Comparison of ENCODE assay signal across 11 cellular contexts in the genomic region with DNA sequence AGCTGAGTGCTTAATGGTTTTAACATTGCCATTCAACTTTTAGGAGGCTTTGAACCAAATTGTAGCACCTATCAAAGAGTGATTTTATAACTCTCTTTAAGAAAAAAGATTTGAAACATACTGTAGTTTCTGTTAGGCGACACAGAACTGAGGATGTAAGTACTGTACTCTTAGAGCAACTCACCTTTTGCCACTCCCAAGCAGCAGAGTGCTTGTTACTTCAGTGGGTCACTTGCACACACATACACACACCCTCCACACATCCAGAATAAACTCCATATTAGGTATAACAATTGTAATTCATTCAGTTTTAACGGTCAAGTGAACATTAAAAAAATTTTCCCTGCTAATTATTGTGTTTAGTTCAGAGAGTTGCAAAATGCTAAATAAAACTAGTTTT.
"Had no signal": no experiment of that assay in that cellular context is flagged by ENCODE, and none has a peak within 500 bp of the region (broad histone marks: within the 10 kb centered on the region; RNA-seq: fewer than 3 reads in every experiment).

No MANE protein-coding gene starts in this region.

- H3K27ac ChIP-seq: parathyroid adenoma, right atrium auricular region, tibial nerve had no signal

- H3K27me3 Mint-ChIP-seq: activated CD8-positive, alpha-beta memory T cell treated with anti-CD3 and anti-CD28 coated beads, Interleukin-2, amount 10 ng/mL, durations not matched to agents 7 days and 5 days; activated naive CD8-positive, alpha-beta T cell; activated T-cell treated with anti-CD3 and anti-CD28 coated beads, Interleukin-2, amount 50 U/mL, for 24 hours; dendritic cell treated with granulocyte-macrophage colony-stimulating factor and Interleukin-4, amounts not matched to agents 40 ng/mL and 50 ng/mL, for 4 days; naive B cell had no signal

- DNase-seq: activated CD4-positive, CD25-positive, alpha-beta regulatory T cell treated with anti-CD3 and anti-CD28 coated beads, Interleukin-2, amount 50 U/mL, for 72 hours; activated gamma-delta T cell; activated T-cell treated with anti-CD3 and anti-CD28 coated beads, Interleukin-2, amount 50 U/mL, for 24 hours had no signal

- H3K4me3 ChIP-seq: right atrium auricular region, tibial nerve had no signal

- H2AFZ ChIP-seq: parathyroid adenoma had no signal

- H3K27ac Mint-ChIP-seq: activated CD8-positive, alpha-beta memory T cell treated with anti-CD3 and anti-CD28 coated beads, Interleukin-2, amount 10 ng/mL, durations not matched to agents 7 days and 5 days; activated naive CD8-positive, alpha-beta T cell; activated T-cell treated with anti-CD3 and anti-CD28 coated beads, Interleukin-2, amount 50 U/mL, for 24 hours; dendritic cell treated with granulocyte-macrophage colony-stimulating factor and Interleukin-4, amounts not matched to agents 40 ng/mL and 50 ng/mL, for 4 days; naive B cell; stimulated activated effector memory CD8-positive, alpha-beta T cell treated with anti-CD3 and anti-CD28 coated beads, Interleukin-12 subunit alpha, Interleukin-12 subunit beta, amount 100 ng/mL, for 72 hours had no signal

- H3K36me3 ChIP-seq: right atrium auricular region, tibial nerve had no signal

- H3K79me2 ChIP-seq: parathyroid adenoma had no signal

- H3K36me3 Mint-ChIP-seq: stimulated activated effector memory CD8-positive, alpha-beta T cell treated with anti-CD3 and anti-CD28 coated beads, Interleukin-12 subunit alpha, Interleukin-12 subunit beta, amount 100 ng/mL, for 72 hours had no signal

- H3K4me1 Mint-ChIP-seq: stimulated activated effector memory CD8-positive, alpha-beta T cell treated with anti-CD3 and anti-CD28 coated beads, Interleukin-12 subunit alpha, Interleukin-12 subunit beta, amount 100 ng/mL, for 72 hours had no signal

- H3K9me3 Mint-ChIP-seq: activated T-cell treated with anti-CD3 and anti-CD28 coated beads, Interleukin-2, amount 50 U/mL, for 24 hours; dendritic cell treated with granulocyte-macrophage colony-stimulating factor and Interleukin-4, amounts not matched to agents 40 ng/mL and 50 ng/mL, for 4 days; stimulated activated effector memory CD8-positive, alpha-beta T cell treated with anti-CD3 and anti-CD28 coated beads, Interleukin-12 subunit alpha, Interleukin-12 subunit beta, amount 100 ng/mL, for 72 hours had no signal

- H3K4me1 ChIP-seq: parathyroid adenoma, right atrium auricular region, tibial nerve had no signal

- H3K4me3 Mint-ChIP-seq: activated CD8-positive, alpha-beta memory T cell treated with anti-CD3 and anti-CD28 coated beads, Interleukin-2, amount 10 ng/mL, durations not matched to agents 7 days and 5 days; activated naive CD8-positive, alpha-beta T cell; activated T-cell treated with anti-CD3 and anti-CD28 coated beads, Interleukin-2, amount 50 U/mL, for 24 hours; dendritic cell treated with granulocyte-macrophage colony-stimulating factor and Interleukin-4, amounts not matched to agents 40 ng/mL and 50 ng/mL, for 4 days; naive B cell; stimulated activated effector memory CD8-positive, alpha-beta T cell treated with anti-CD3 and anti-CD28 coated beads, Interleukin-12 subunit alpha, Interleukin-12 subunit beta, amount 100 ng/mL, for 72 hours had no signal

- H3K9ac ChIP-seq: parathyroid adenoma had no signal

- H3K9me3 ChIP-seq: right atrium auricular region, tibial nerve had no signal

- H3K27me3 ChIP-seq: right atrium auricular region, tibial nerve had no signal
